29 cellular contexts compared by ENCODE assay signal in genomic region chr15:31563421-31563820, GRCh38.
"Had no signal": no experiment of that assay in that cellular context is flagged by ENCODE, and none has a peak within 500 bp of the region (broad histone marks: within the 10 kb centered on the region; RNA-seq: fewer than 3 reads in every experiment).

No MANE protein-coding gene starts in this region.

- H3K4me1 ChIP-seq: Peyer's patch, SJSA1 had no signal

- H3K27me3 ChIP-seq: brain microvascular endothelial cell, cardiac muscle cell, Peyer's patch had no signal

- H3K4me3 ChIP-seq: cardiac muscle cell, Peyer's patch, SJSA1 had no signal

- H3K27ac ChIP-seq: brain microvascular endothelial cell, cardiac muscle cell, Peyer's patch, RWPE1, SJSA1 had no signal

- H3K9me3 ChIP-seq: SJSA1 had no signal

- H3K4me3 Mint-ChIP-seq: activated CD4-positive, alpha-beta memory T cell treated with anti-CD3 and anti-CD28 coated beads for 36 hours; activated CD4-positive, alpha-beta T cell treated with anti-CD3 and anti-CD28 coated beads, Interleukin-2, amount 10 ng/mL, durations not matched to agents 7 days and 5 days; activated naive CD4-positive, alpha-beta T cell treated with anti-CD3 and anti-CD28 coated beads for 36 hours; activated naive CD8-positive, alpha-beta T cell treated with anti-CD3 and anti-CD28 coated beads for 36 hours; activated T-helper 17 cell treated with anti-CD3 and anti-CD28 coated beads, Interleukin-2, amount 50 U/mL, for 72 hours; T-helper 1 cell treated with Interleukin-12 subunit alpha and Interleukin-12 subunit beta and Interleukin-4 antibody, amounts not matched to agents 30 μg/mL and 1 μg/mL, for 36 hours; WTC11 had no signal

- ATAC-seq: activated T-helper 17 cell treated with anti-CD3 and anti-CD28 coated beads, Interleukin-2, amount 50 U/mL, for 72 hours; SK-N-SH treated with all-trans-retinoic acid at 6 μM for 48 hours; WTC11 had no signal

- H3K36me3 ChIP-seq: brain microvascular endothelial cell, cardiac muscle cell, Peyer's patch, SJSA1 had no signal

- DNase-seq: activated CD4-positive, alpha-beta memory T cell treated with anti-CD3 and anti-CD28 coated beads for 36 hours; activated CD4-positive, alpha-beta T cell treated with anti-CD3 and anti-CD28 coated beads, Interleukin-2, amount 10 ng/mL, durations not matched to agents 7 days and 5 days; activated CD4-positive, CD25-positive, alpha-beta regulatory T cell treated with anti-CD3 and anti-CD28 coated beads, Interleukin-2, amount 50 U/mL, for 72 hours; activated CD8-positive, alpha-beta memory T cell treated with anti-CD3 and anti-CD28 coated beads for 24 hours; activated gamma-delta T cell; activated naive CD4-positive, alpha-beta T cell treated with anti-CD3 and anti-CD28 coated beads for 36 hours; activated naive CD8-positive, alpha-beta T cell treated with anti-CD3 and anti-CD28 coated beads for 36 hours; activated T-cell treated with anti-CD3 and anti-CD28 coated beads for 4 hours; activated T-cell treated with anti-CD3 and anti-CD28 coated beads, Interleukin-2, amount 50 U/mL, for 48 hours; brain microvascular endothelial cell; IMR-90; Kasumi-1; KBM-7; NCI-H1105 treated with DMSO at 0.1 percent for 48 hours; NCI-H1436 treated with DMSO at 0.1 percent for 48 hours; NCI-H187; NCI-H2081; NCI-H2227 treated with DMSO at 0.1 percent for 48 hours; NCI-H446 treated with DMSO at 0.1 percent for 48 hours; NCI-H524 treated with DMSO at 0.1 percent for 48 hours; Peyer's patch; SHP77 had no signal

- H3K9me3 Mint-ChIP-seq: activated naive CD8-positive, alpha-beta T cell treated with anti-CD3 and anti-CD28 coated beads for 36 hours; activated T-helper 17 cell treated with anti-CD3 and anti-CD28 coated beads, Interleukin-2, amount 50 U/mL, for 72 hours had no signal

- H3K36me3 Mint-ChIP-seq: activated CD4-positive, alpha-beta memory T cell treated with anti-CD3 and anti-CD28 coated beads for 36 hours; activated naive CD8-positive, alpha-beta T cell treated with anti-CD3 and anti-CD28 coated beads for 36 hours had no signal

- H3K27ac Mint-ChIP-seq: activated CD4-positive, alpha-beta memory T cell treated with anti-CD3 and anti-CD28 coated beads for 36 hours; activated CD4-positive, alpha-beta T cell treated with anti-CD3 and anti-CD28 coated beads, Interleukin-2, amount 10 ng/mL, durations not matched to agents 7 days and 5 days; activated naive CD4-positive, alpha-beta T cell treated with anti-CD3 and anti-CD28 coated beads for 36 hours; activated naive CD8-positive, alpha-beta T cell treated with anti-CD3 and anti-CD28 coated beads for 36 hours; activated T-helper 17 cell treated with anti-CD3 and anti-CD28 coated beads, Interleukin-2, amount 50 U/mL, for 72 hours; T-helper 1 cell treated with Interleukin-12 subunit alpha and Interleukin-12 subunit beta and Interleukin-4 antibody, amounts not matched to agents 30 μg/mL and 1 μg/mL, for 36 hours; WTC11 had no signal

- H3K4me1 Mint-ChIP-seq: activated CD4-positive, alpha-beta T cell treated with anti-CD3 and anti-CD28 coated beads, Interleukin-2, amount 10 ng/mL, durations not matched to agents 7 days and 5 days; activated naive CD8-positive, alpha-beta T cell treated with anti-CD3 and anti-CD28 coated beads for 36 hours; activated T-helper 17 cell treated with anti-CD3 and anti-CD28 coated beads, Interleukin-2, amount 50 U/mL, for 72 hours; WTC11 had no signal

- H3K27me3 Mint-ChIP-seq: activated CD4-positive, alpha-beta memory T cell treated with anti-CD3 and anti-CD28 coated beads for 36 hours; activated CD4-positive, alpha-beta T cell treated with anti-CD3 and anti-CD28 coated beads, Interleukin-2, amount 10 ng/mL, durations not matched to agents 7 days and 5 days; activated naive CD8-positive, alpha-beta T cell treated with anti-CD3 and anti-CD28 coated beads for 36 hours had no signal
